8 cellular contexts compared by ENCODE assay signal in the genomic region with DNA sequence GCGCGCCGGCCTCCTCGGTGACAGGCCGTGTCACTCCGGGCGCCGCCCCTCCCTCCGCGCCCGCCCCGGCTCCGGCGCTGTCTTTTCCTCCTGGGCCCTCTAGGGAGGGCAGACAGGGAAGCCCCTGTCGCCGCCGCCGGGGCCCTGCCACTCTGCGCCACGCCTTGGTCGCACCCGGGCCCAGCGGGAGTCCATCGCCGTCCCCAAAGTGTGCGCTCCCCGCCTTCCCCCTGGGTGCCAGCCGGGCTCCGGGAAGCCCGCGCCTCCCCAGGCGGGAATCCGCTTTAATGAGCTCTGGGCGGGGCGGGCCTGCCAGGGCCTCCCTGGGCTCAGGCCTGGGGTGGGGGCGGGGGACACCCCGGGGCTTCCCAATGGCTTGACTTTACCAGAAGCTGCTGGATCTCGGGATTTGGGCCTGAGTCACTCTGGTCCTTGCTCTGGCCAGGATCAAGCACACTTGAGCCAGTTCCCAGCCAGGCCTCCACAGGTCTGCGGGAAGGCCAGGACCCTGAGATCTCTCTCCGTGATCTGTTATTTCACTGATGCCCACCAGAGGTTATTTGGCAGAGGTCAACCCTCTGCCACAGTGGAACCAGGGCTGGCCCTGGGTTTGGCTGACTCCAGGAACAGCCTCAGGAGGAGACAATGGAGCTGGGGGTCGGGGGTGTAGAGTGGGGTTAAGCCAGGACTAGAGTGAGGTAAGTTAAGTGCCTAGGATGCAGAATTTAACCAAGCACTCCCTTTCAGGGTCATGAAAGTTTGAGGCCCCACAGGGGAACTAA.
DNase-seq lines count a peak whose midpoint lies in the region; ATAC-seq, FAIRE-seq and TF ChIP-seq lines count a peak whose summit lies in the region.

No MANE protein-coding gene starts in this region.

- H3K36me3 ChIP-seq in Karpas-422 (ENCODE audit: insufficient read depth, low read length), result no peaks in the 10 kb centered on the region

- no peaks in the 10 kb centered on the region for H3K79me2 ChIP-seq in Karpas-422 (ENCODE audit: low read length)

- TF ChIP-seq CTCF in omental fat pad (IDR thresholded peaks at IDR 0.05), result no peak

- H3K4me1 ChIP-seq in Karpas-422 (ENCODE audit: low read length), result peaks cover 35% of the 10 kb centered on the region

- H4K20me1 ChIP-seq in Karpas-422 (ENCODE audit: insufficient read depth, low read depth, low read length), result no peaks in the 10 kb centered on the region

- peak; percentile 87 for DNase-seq in GM03348 (ENCODE audit: low spot score)
- peak; percentile 64 for DNase-seq in Karpas-422
- DNase-seq in activated T-cell treated with anti-CD3 and anti-CD28 coated beads, Interleukin-2, amount 50 U/mL, for 24 hours, result peak; percentile 82
- peak; percentile 65 to 67 for DNase-seq in frontal cortex (ENCODE audit: low spot score in 2 of 2)
- DNase-seq in omental fat pad (ENCODE audit: low spot score), result peak; percentile 51
- no peak for DNase-seq in NCI-H2029 (lab: John Stamatoyannopoulos, UW)

- 0 out of 2 replicates have a peak overlapping the region, but pooled peaks have one; percentile 52 for H2AFZ ChIP-seq in Karpas-422 (ENCODE audit: low read length)

- H3K36me3 Mint-ChIP-seq in activated T-cell treated with anti-CD3 and anti-CD28 coated beads, Interleukin-2, amount 50 U/mL, for 24 hours (ENCODE audit: low read depth), result peaks cover 39% of the 10 kb centered on the region

- no peak for FAIRE-seq in frontal cortex (lab: Jason Lieb, UNC)

- peak overlapping the region; percentile 53 for H3K9ac ChIP-seq in Karpas-422 (ENCODE audit: low read length)

- H3K9me3 Mint-ChIP-seq in activated T-cell treated with anti-CD3 and anti-CD28 coated beads, Interleukin-2, amount 50 U/mL, for 24 hours, result no peaks in the 10 kb centered on the region

- peaks cover 82% of the 10 kb centered on the region for H3K4me1 Mint-ChIP-seq in activated T-cell treated with anti-CD3 and anti-CD28 coated beads, Interleukin-2, amount 50 U/mL, for 24 hours (ENCODE audit: low read depth)

- no peaks in the 10 kb centered on the region for H3K9me2 ChIP-seq in Karpas-422 (replicated peaks; ENCODE audit: insufficient read depth, low read length)

- H3K27ac ChIP-seq in Karpas-422 (ENCODE audit: low read length), result no peak overlapping the region

- H3K9me3 ChIP-seq in Karpas-422 (ENCODE audit: low read length), result no peaks in the 10 kb centered on the region

- no peaks in the 10 kb centered on the region for H3K27me3 Mint-ChIP-seq in activated T-cell treated with anti-CD3 and anti-CD28 coated beads, Interleukin-2, amount 50 U/mL, for 24 hours

- ATAC-seq in GM21619 (IDR thresholded peaks at IDR 0.05; ENCODE audit: unreplicated experiment) (peak; percentile 28), omental fat pad (ENCODE audit: low FRiP score) (peak; percentile 66), GM18870 (IDR thresholded peaks at IDR 0.05; ENCODE audit: unreplicated experiment) (no peak)

- H3K4me3 Mint-ChIP-seq in activated T-cell treated with anti-CD3 and anti-CD28 coated beads, Interleukin-2, amount 50 U/mL, for 24 hours, result peak overlapping the region; percentile 69

- peak overlapping the region; percentile 71 for H3K4me2 ChIP-seq in Karpas-422 (ENCODE audit: low read depth, low read length, poor library complexity, severe bottlenecking)

- H3K27me3 ChIP-seq in Karpas-422 (ENCODE audit: low read length), result no peaks in the 10 kb centered on the region

- H3K27ac Mint-ChIP-seq in activated T-cell treated with anti-CD3 and anti-CD28 coated beads, Interleukin-2, amount 50 U/mL, for 24 hours, result peak overlapping the region; percentile 91

- H3K4me3 ChIP-seq in Karpas-422 (ENCODE audit: low read length), result peak overlapping the region; percentile 68
